Comparison of ENCODE assay signal across 8 cellular contexts in the genomic region with DNA sequence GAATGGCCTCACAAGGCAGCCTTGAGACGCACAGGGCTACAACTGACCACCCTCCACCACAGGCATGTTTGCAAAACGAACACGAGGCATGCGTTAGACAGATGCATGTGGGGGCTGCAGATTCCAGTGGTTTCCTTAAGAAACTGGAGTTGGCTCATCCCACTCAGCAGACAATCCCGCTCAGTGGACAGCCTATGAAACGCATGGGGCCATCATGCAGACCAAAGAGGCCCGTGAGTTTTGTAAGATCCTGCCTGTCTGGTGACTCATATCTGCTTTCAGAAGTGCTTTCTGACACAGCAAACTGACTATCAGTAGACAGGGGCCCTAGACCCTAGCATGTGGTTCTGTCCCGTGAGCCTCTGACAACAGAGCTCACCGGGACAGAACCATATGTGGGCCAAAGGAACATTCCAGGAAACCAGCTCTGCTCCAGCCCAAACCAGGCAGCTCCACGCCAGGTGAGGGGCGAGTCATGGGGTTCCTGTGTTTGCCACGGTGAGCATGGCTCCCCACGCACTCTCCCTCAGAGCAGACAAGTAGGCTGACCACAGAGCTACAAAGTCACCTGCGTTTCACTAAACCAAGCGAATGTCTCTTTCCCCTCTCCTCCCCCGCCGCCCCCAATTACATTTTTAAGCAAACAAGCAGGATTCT.
DNase-seq lines count a peak whose midpoint lies in the region; ATAC-seq, FAIRE-seq and TF ChIP-seq lines count a peak whose summit lies in the region.

No MANE protein-coding gene starts in this region.

- CTCF ChIA-PET in RWPE1 (lab: Yijun Ruan, JAX) (interaction anchor here (2.8 kb wide), 1 partner anchor 314 kb away, joined by 18 read pairs; no protein-coding TSS in a partner anchor), HepG2 (lab: Yijun Ruan, JAX; ENCODE audit: low intra/inter-chr PET ratio, low total read pairs) (no interaction called here)

- H3K4me3 ChIP-seq in heart left ventricle: no peak overlapping the region
- H3K4me3 ChIP-seq in fibroblast of lung (replicated peaks in 1 of 4; ENCODE audit: control extremely low read depth in 1 of 4, insufficient read depth in 1 of 4, low read depth in 3 of 4, low read length in 4 of 4): no peak overlapping the region
- H3K4me3 ChIP-seq in upper lobe of right lung: no peak overlapping the region
- no peak overlapping the region for H3K4me3 ChIP-seq in HepG2 (replicated peaks in 1 of 3; ENCODE audit: insufficient read depth in 1 of 3, low read depth in 2 of 3, low read length in 3 of 3)

- in situ Hi-C loops in HepG2 (cut with HindIII; ENCODE audit: extremely low pct_ligation_motif_present, low pct_unique_long_range_greater_than_20kb): no loop called here

- no peaks in the 10 kb centered on the region for H4K20me1 ChIP-seq in fibroblast of lung (ENCODE audit: control insufficient read depth, extremely low read depth, insufficient read depth, low read length)
- H4K20me1 ChIP-seq in HepG2 (ENCODE audit: insufficient read depth, low read length): no peaks in the 10 kb centered on the region

- no peak for FAIRE-seq in HepG2 (lab: Jason Lieb, UNC)

- H3K4me1 ChIP-seq in heart left ventricle: peaks cover 0 to 15% (median 8%) of the 10 kb centered on the region in 12 donors
- peaks cover 9% of the 10 kb centered on the region for H3K4me1 ChIP-seq in fibroblast of lung (ENCODE audit: control insufficient read depth, extremely low read depth, insufficient read depth, low read length)
- no peaks in the 10 kb centered on the region for H3K4me1 ChIP-seq in upper lobe of right lung
- no peaks in the 10 kb centered on the region for H3K4me1 ChIP-seq in HepG2 (ENCODE audit: insufficient read depth, low read length)

- TF ChIP-seq EP300 in HepG2 (IDR thresholded peaks at IDR 0.05; ENCODE audit: low read depth in 2 of 2, low read length in 2 of 2) (no peak), HepG2 (CRISPR knock-in tag; IDR thresholded peaks at IDR 0.05; ENCODE audit: borderline replicate concordance) (no peak)

- 65 to 75% (median 69%) methylated on average over 13 to 17 of the region's 17 CpGs for whole genome bisulfite sequencing in heart left ventricle, 4 donors
- 85% methylated on average over 10 of the region's 17 CpGs for WGBS in HepG2 (ENCODE audit: low lambda C conversion rate)

- TF ChIP-seq POLR2A in heart left ventricle (IDR thresholded peaks at IDR 0.05) (no peak), HepG2 (IDR thresholded peaks at IDR 0.05; ENCODE audit: insufficient read depth in 1 of 2, low read depth in 2 of 2, low read length in 2 of 2) (no peak)

- ATAC-seq in heart left ventricle: peak in 3 of 4 donors; percentile 14 to 41 (median 23)
- peak; percentile 39 for ATAC-seq in upper lobe of right lung
- no peak for ATAC-seq in HG02588 (IDR thresholded peaks at IDR 0.05; ENCODE audit: unreplicated experiment)
- ATAC-seq in GM18517 (IDR thresholded peaks at IDR 0.05; ENCODE audit: unreplicated experiment): no peak
- ATAC-seq in HepG2: no peak

- TF ChIP-seq RAD21 in HepG2 (CRISPR knock-in tag; IDR thresholded peaks at IDR 0.05): no peak

- POLR2A ChIA-PET in RWPE1 (lab: Yijun Ruan, JAX; ENCODE audit: low non-redundant PET): no interaction called here
- POLR2A ChIA-PET in HepG2 (lab: Yijun Ruan, JAX): no interaction called here

- H3K27me3 ChIP-seq in heart left ventricle (no peaks in the 10 kb centered on the region), fibroblast of lung (ENCODE audit: control insufficient read depth, insufficient read depth, low read length) (no peaks in the 10 kb centered on the region), upper lobe of right lung (no peaks in the 10 kb centered on the region), HepG2 (ENCODE audit: control insufficient read depth in 1 of 2, insufficient read depth in 2 of 2, low read length in 2 of 2) (no peaks in the 10 kb centered on the region)

- DNase-seq in heart left ventricle: no peak
- DNase-seq in cardiac septum (ENCODE audit: low spot score): no peak
- DNase-seq in RWPE1 (ENCODE audit: low spot score): peak; percentile 19
- peak; percentile 79 to 94 for DNase-seq in fibroblast of lung (ENCODE audit: low read depth in 2 of 2)
- DNase-seq in upper lobe of right lung: no peak
- no peak for DNase-seq in HepG2 (ENCODE audit: low spot score)

- BruUV-seq in HepG2 (replicated peaks; lab: Mats Ljungman, UMichigan): no TSS peak

- intact Hi-C loops in heart left ventricle (cut with DNase I) (no loop called here), cardiac septum (cut with DNase I) (no loop called here), upper lobe of right lung (cut with DNase I) (no loop called here), HepG2 (cut with micrococcal nuclease; ENCODE audit: unreplicated experiment) (no loop called here)

- no peak overlapping the region for H3K9ac ChIP-seq in fibroblast of lung (ENCODE audit: insufficient read depth, low read length)
- no peak overlapping the region for H3K9ac ChIP-seq in HepG2 (ENCODE audit: insufficient read depth, low read depth, low read length)

- H3K27ac ChIP-seq in heart left ventricle (no peak overlapping the region), RWPE1 (peak overlapping the region; percentile 6; the same call in 1 of the 2 replicates), fibroblast of lung (ENCODE audit: insufficient read depth, low read length) (peak overlapping the region; percentile 61), upper lobe of right lung (no peak overlapping the region), HepG2 (ENCODE audit: extremely low read length, insufficient read depth, low read length) (no peak overlapping the region)

- no peak for TF ChIP-seq CTCF in heart left ventricle (IDR thresholded peaks at IDR 0.05)
- TF ChIP-seq CTCF in RWPE1 (conservative IDR thresholded peaks at IDR 0.05; ENCODE audit: low read depth): no peak
- TF ChIP-seq CTCF in fibroblast of lung (conservative IDR thresholded peaks at IDR 0.05 in 1 of 2, IDR thresholded peaks at IDR 0.05 in 1 of 2; ENCODE audit: low read depth in 1 of 2, low read length in 2 of 2): no peak
- TF ChIP-seq CTCF in upper lobe of right lung (IDR thresholded peaks at IDR 0.05): no peak
- no peak for TF ChIP-seq CTCF in HepG2 (CRISPR knock-in tag; IDR thresholded peaks at IDR 0.05)

- peaks cover 0 to 12% (median 0%) of the 10 kb centered on the region in 9 donors for H3K36me3 ChIP-seq in heart left ventricle
- H3K36me3 ChIP-seq in fibroblast of lung (ENCODE audit: control insufficient read depth, insufficient read depth, low read length): no peaks in the 10 kb centered on the region
- no peaks in the 10 kb centered on the region for H3K36me3 ChIP-seq in upper lobe of right lung
- H3K36me3 ChIP-seq in HepG2 (replicated peaks in 1 of 2; ENCODE audit: control insufficient read depth in 1 of 2, insufficient read depth in 2 of 2, low read length in 2 of 2): no peaks in the 10 kb centered on the region

- H3K9me3 ChIP-seq in heart left ventricle (no peaks in the 10 kb centered on the region), fibroblast of lung (ENCODE audit: control insufficient read depth, insufficient read depth, low read depth, low read length) (no peaks in the 10 kb centered on the region), upper lobe of right lung (no peaks in the 10 kb centered on the region), HepG2 (ENCODE audit: low read length) (no peaks in the 10 kb centered on the region)

- H3K4me2 ChIP-seq in fibroblast of lung (ENCODE audit: extremely low read depth, insufficient read depth, low read length) (no peak overlapping the region), HepG2 (ENCODE audit: low read depth, low read length) (no peak overlapping the region)

- H2AFZ ChIP-seq in fibroblast of lung (ENCODE audit: low read length): no peak overlapping the region
- no peak overlapping the region for H2AFZ ChIP-seq in HepG2 (ENCODE audit: low read length)

- no peaks in the 10 kb centered on the region for H3K79me2 ChIP-seq in fibroblast of lung (ENCODE audit: control insufficient read depth, insufficient read depth, low read length)
- no peaks in the 10 kb centered on the region for H3K79me2 ChIP-seq in HepG2 (ENCODE audit: insufficient read depth, low read length)

TF ChIP-seq in HepG2, 621 proteins besides CTCF, POLR2A, EP300 and RAD21:
- no peak for TF ChIP-seq NKX3-1 (CRISPR knock-in tag; IDR thresholded peaks at IDR 0.05)
- no peak for TF ChIP-seq ZNF501 (CRISPR knock-in tag; IDR thresholded peaks at IDR 0.05)
- TF ChIP-seq FOXA3 (CRISPR knock-in tag; IDR thresholded peaks at IDR 0.05): no peak
- TF ChIP-seq NR2F1 (CRISPR knock-in tag; IDR thresholded peaks at IDR 0.05): no peak
- TF ChIP-seq KLF11 (CRISPR knock-in tag; IDR thresholded peaks at IDR 0.05): no peak
- no peak for TF ChIP-seq ZFAT (CRISPR knock-in tag; conservative IDR thresholded peaks at IDR 0.05)
- no peak for TF ChIP-seq ATM (IDR thresholded peaks at IDR 0.05; ENCODE audit: borderline replicate concordance)
TF ChIP-seq in HepG2: peak in this region for 0.

Comparison
In these comparisons a context has a peak if more than half of its experiments do, and no peak if none do; other contexts are left out.
1. ATAC-seq: peak in heart left ventricle (3 of 4) and upper lobe of right lung (single experiment); none in HG02588 (single experiment), GM18517 (single experiment) and HepG2 (single experiment).
2. DNase-seq: peak in RWPE1 (single experiment) and fibroblast of lung (2 of 2); none in heart left ventricle (0 of 5), cardiac septum (single experiment), upper lobe of right lung (single experiment) and HepG2 (single experiment).
3. H3K27ac ChIP-seq: peak in RWPE1 (single experiment) and fibroblast of lung (single experiment); none in heart left ventricle (0 of 12), upper lobe of right lung (single experiment) and HepG2 (single experiment).